Comparison of ENCODE assay signal across 8 cellular contexts in genomic region chr17:63600569-63601438, GRCh38.
A peak's percentile ranks its signal among the peaks of the same experiment; 100 is the strongest.
DNase-seq lines count a peak whose midpoint lies in the region; ATAC-seq lines count a peak whose summit lies in the region.

TSS of gene TACO1 (plus strand) at chr17:63600895. CDS start at chr17:63601084, 189 bp downstream.

- ATAC-seq in GM19023 (IDR thresholded peaks at IDR 0.05; ENCODE audit: unreplicated experiment) (peak; percentile 94), HG03280 (IDR thresholded peaks at IDR 0.05; ENCODE audit: unreplicated experiment) (peak; percentile 84)

- DNase-seq in AG08396 (ENCODE audit: low spot score) (peak; percentile 92), NCI-H345 treated with DMSO at 0.1 percent for 48 hours (lab: John Stamatoyannopoulos, UW; ENCODE audit: unreplicated experiment) (peak; percentile 57), islet precursor cell (peak; percentile 95)
- peak; percentile 57 for DNase-seq in activated CD4-positive, CD25-positive, alpha-beta regulatory T cell treated with anti-CD3 and anti-CD28 coated beads, Interleukin-2, amount 50 U/mL, for 16 hours (ENCODE audit: low read depth, low spot score)
- peak; percentile 56 for DNase-seq in central memory CD4-positive, alpha-beta T cell
- peak; percentile 64 to 78 for DNase-seq in stimulated activated CD4-positive, alpha-beta T cell treated with anti-CD3 and anti-CD28 coated beads, Interleukin-12 subunit alpha, Interleukin-12 subunit beta, amount 100 ng/mL, for 24 hours (ENCODE audit: low read depth in 2 of 2)

Comparison
In these comparisons a context has a peak if more than half of its experiments do, and no peak if none do; other contexts are left out.
1. Peak in every context shown above with its lines: DNase-seq and ATAC-seq.